27 cellular contexts compared by ENCODE assay signal in the genomic region with DNA sequence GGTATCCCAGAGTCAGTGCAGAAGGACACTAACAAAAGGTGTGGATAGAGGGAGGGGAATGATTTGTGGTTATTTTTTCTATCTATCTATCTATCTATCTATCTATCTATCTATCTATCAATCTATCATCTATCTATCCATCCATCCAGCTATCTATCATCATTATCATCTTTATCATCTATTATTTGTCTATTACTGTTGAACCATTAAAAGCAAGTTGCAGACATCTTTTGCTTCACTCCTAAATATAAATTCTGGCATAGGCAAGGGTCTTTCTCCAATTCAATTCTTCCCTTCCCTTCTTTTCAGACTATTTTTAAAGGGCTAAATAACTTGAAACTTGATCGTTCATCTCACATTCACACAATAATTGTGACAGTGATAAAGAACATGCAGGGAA. TPM values are rescaled to one million over a fixed set of nuclear protein-coding genes. Genes with fewer than 3 reads are reported as not detected.
A peak's percentile ranks its signal among the peaks of the same experiment; 100 is the strongest.
DNase-seq lines count a peak whose midpoint lies in the region; ATAC-seq and TF ChIP-seq lines count a peak whose summit lies in the region.
"Had no signal": no experiment of that assay in that cellular context is flagged by ENCODE, and none has a peak within 500 bp of the region (broad histone marks: within the 10 kb centered on the region; RNA-seq: fewer than 3 reads in every experiment).

No MANE protein-coding gene starts in this region.

- H2BK12ac ChIP-seq in neuronal stem cell (ENCODE audit: low read length) = no peak overlapping the region

- no peak overlapping the region for H3K4me2 ChIP-seq in neuronal stem cell (ENCODE audit: insufficient read depth, low read length, poor library complexity, severe bottlenecking)
- H3K4me2 ChIP-seq: A549, BLaER1 had no signal

- peaks cover 0 to 2% (median 0%) of the 10 kb centered on the region in 3 experiments for H3K27me3 ChIP-seq in neuronal stem cell (ENCODE audit: control insufficient read depth in 3 of 3, insufficient read depth in 3 of 3, low read depth in 1 of 3, low read length in 3 of 3)
- H3K27me3 ChIP-seq: BE2C, BLaER1 had no signal

- H3K4me1 ChIP-seq in HEK293 (ENCODE audit: control insufficient read depth, insufficient read depth, low read length) (no peaks in the 10 kb centered on the region), neuronal stem cell (ENCODE audit: control insufficient read depth in 2 of 2, insufficient read depth in 1 of 2, low read depth in 1 of 2, low read length in 2 of 2) (no peaks in the 10 kb centered on the region)
- H3K4me1 ChIP-seq: A549, BE2C, BLaER1 had no signal

- no peak overlapping the region for H2BK15ac ChIP-seq in neuronal stem cell (ENCODE audit: low read length)

- no peak overlapping the region for H2BK5ac ChIP-seq in neuronal stem cell (ENCODE audit: low read length)

- H3K23ac ChIP-seq in neuronal stem cell (ENCODE audit: low read depth, low read length, poor library complexity) = no peak overlapping the region

- no peak overlapping the region for H2BK120ac ChIP-seq in neuronal stem cell (ENCODE audit: low read depth, low read length)

- H3K4me3 ChIP-seq in HEK293 (ENCODE audit: low read depth, low read length) = no peak overlapping the region
- no peak overlapping the region for H3K4me3 ChIP-seq in neuronal stem cell (ENCODE audit: low read length in 2 of 2)
- H3K4me3 ChIP-seq: A549, BLaER1, GM12878 had no signal

- H3K18ac ChIP-seq in neuronal stem cell (ENCODE audit: low read length) = no peak overlapping the region

- H3K36me3 Mint-ChIP-seq in activated CD4-positive, alpha-beta memory T cell treated with anti-CD3 and anti-CD28 coated beads, Interleukin-2, amount 10 ng/mL, durations not matched to agents 7 days and 5 days (ENCODE audit: low read depth) = no peaks in the 10 kb centered on the region
- no peaks in the 10 kb centered on the region for H3K36me3 Mint-ChIP-seq in activated CD4-positive, alpha-beta memory T cell treated with anti-CD3 and anti-CD28 coated beads for 36 hours
- H3K36me3 Mint-ChIP-seq in activated T-helper 17 cell treated with anti-CD3 and anti-CD28 coated beads, Interleukin-2, amount 50 U/mL, for 72 hours (ENCODE audit: low read depth) = no peaks in the 10 kb centered on the region
- H3K36me3 Mint-ChIP-seq: CD14-positive monocyte; CD4-positive, alpha-beta memory T cell; CD4-positive, CD25-positive, alpha-beta regulatory T cell; CD8-positive, alpha-beta memory T cell had no signal

- no peak overlapping the region for H2AK5ac ChIP-seq in neuronal stem cell (ENCODE audit: low read depth, low read length)

- peaks cover 8% of the 10 kb centered on the region for H3K27me3 Mint-ChIP-seq in activated CD4-positive, alpha-beta memory T cell treated with anti-CD3 and anti-CD28 coated beads, Interleukin-2, amount 10 ng/mL, durations not matched to agents 7 days and 5 days
- H3K27me3 Mint-ChIP-seq in activated CD4-positive, alpha-beta memory T cell treated with anti-CD3 and anti-CD28 coated beads for 36 hours = peaks cover 4% of the 10 kb centered on the region
- no peaks in the 10 kb centered on the region for H3K27me3 Mint-ChIP-seq in activated T-helper 17 cell treated with anti-CD3 and anti-CD28 coated beads, Interleukin-2, amount 50 U/mL, for 72 hours

- no peak overlapping the region for H4K8ac ChIP-seq in neuronal stem cell (ENCODE audit: low read depth, low read length)

- no peak overlapping the region for H2AFZ ChIP-seq in neuronal stem cell (ENCODE audit: low read length)

- H4K91ac ChIP-seq in neuronal stem cell (ENCODE audit: low read depth, low read length, poor library complexity) = no peak overlapping the region

- H3K4me3 Mint-ChIP-seq in activated CD4-positive, alpha-beta memory T cell treated with anti-CD3 and anti-CD28 coated beads, Interleukin-2, amount 10 ng/mL, durations not matched to agents 7 days and 5 days = no peak overlapping the region
- H3K4me3 Mint-ChIP-seq in activated CD4-positive, alpha-beta memory T cell treated with anti-CD3 and anti-CD28 coated beads for 36 hours = no peak overlapping the region
- H3K4me3 Mint-ChIP-seq in activated T-helper 17 cell treated with anti-CD3 and anti-CD28 coated beads, Interleukin-2, amount 50 U/mL, for 72 hours = peak overlapping the region; percentile 51
- H3K4me3 Mint-ChIP-seq: CD14-positive monocyte; CD4-positive, CD25-positive, alpha-beta regulatory T cell; CD8-positive, alpha-beta memory T cell had no signal

- POLR2A ChIA-PET in activated CD4-positive, alpha-beta memory T cell treated with anti-CD3 and anti-CD28 coated beads, Interleukin-2, amount 10 ng/mL, durations not matched to agents 7 days and 5 days (lab: Charles Lee) = interaction anchor here (1.2 kb wide), 1 partner anchor 9 kb away, joined by 4 read pairs; no protein-coding TSS in a partner anchor
- POLR2A ChIA-PET in activated CD4-positive, alpha-beta memory T cell treated with anti-CD3 and anti-CD28 coated beads for 36 hours (lab: Charles Lee) = no interaction called here
- POLR2A ChIA-PET in HEK293 (lab: Yijun Ruan, JAX) = no interaction called here

- no peak for ATAC-seq in activated T-helper 17 cell treated with anti-CD3 and anti-CD28 coated beads, Interleukin-2, amount 50 U/mL, for 72 hours (replicated peaks)
- ATAC-seq: A549, GM12878 had no signal

- peaks cover 10% of the 10 kb centered on the region for H3K4me1 Mint-ChIP-seq in activated CD4-positive, alpha-beta memory T cell treated with anti-CD3 and anti-CD28 coated beads, Interleukin-2, amount 10 ng/mL, durations not matched to agents 7 days and 5 days
- peaks cover 6% of the 10 kb centered on the region for H3K4me1 Mint-ChIP-seq in activated CD4-positive, alpha-beta memory T cell treated with anti-CD3 and anti-CD28 coated beads for 36 hours (ENCODE audit: low read depth)
- H3K4me1 Mint-ChIP-seq in activated T-helper 17 cell treated with anti-CD3 and anti-CD28 coated beads, Interleukin-2, amount 50 U/mL, for 72 hours = peaks cover 15% of the 10 kb centered on the region
- H3K4me1 Mint-ChIP-seq: CD14-positive monocyte had no signal

- H3K27ac ChIP-seq in HEK293 (ENCODE audit: extremely low read depth, low read depth, low read length) (no peak overlapping the region), neuronal stem cell (replicated peaks; ENCODE audit: low read length) (no peak overlapping the region)
- H3K27ac ChIP-seq: 22Rv1, A549, BLaER1 had no signal

- H3K9ac ChIP-seq in neuronal stem cell (ENCODE audit: low read depth, low read length, poor library complexity) = no peak overlapping the region
- H3K9ac ChIP-seq: BLaER1 had no signal

- no CpG with 5 or more reads among the region's 1 CpG for WGBS in neuronal stem cell (ENCODE audit: extremely low coverage in 2 of 2, insufficient read length in 2 of 2, insufficient replicate concordance in 1 of 2), 2 donors

- TF ChIP-seq CTCF in HEK293 (tag by site-specific recombination; IDR thresholded peaks at IDR 0.05) = no peak

- peaks cover 8% of the 10 kb centered on the region for H3K9me3 Mint-ChIP-seq in activated CD4-positive, alpha-beta memory T cell treated with anti-CD3 and anti-CD28 coated beads, Interleukin-2, amount 10 ng/mL, durations not matched to agents 7 days and 5 days
- H3K9me3 Mint-ChIP-seq in activated CD4-positive, alpha-beta memory T cell treated with anti-CD3 and anti-CD28 coated beads for 36 hours = no peaks in the 10 kb centered on the region
- no peaks in the 10 kb centered on the region for H3K9me3 Mint-ChIP-seq in activated T-helper 17 cell treated with anti-CD3 and anti-CD28 coated beads, Interleukin-2, amount 50 U/mL, for 72 hours
- H3K9me3 Mint-ChIP-seq: CD8-positive, alpha-beta memory T cell had no signal

- intact Hi-C loops in activated CD4-positive, alpha-beta memory T cell treated with anti-CD3 and anti-CD28 coated beads for 36 hours (cut with micrococcal nuclease) = loop anchor here (10.0 kb wide), 1 partner anchor 377 kb away; no protein-coding TSS in a partner anchor

- no peak overlapping the region for H3K4ac ChIP-seq in neuronal stem cell (ENCODE audit: low read length)

- no peak for DNase-seq in activated CD4-positive, alpha-beta memory T cell treated with anti-CD3 and anti-CD28 coated beads, Interleukin-2, amount 10 ng/mL, durations not matched to agents 7 days and 5 days
- DNase-seq in activated CD4-positive, alpha-beta memory T cell treated with anti-CD3 and anti-CD28 coated beads for 36 hours = no peak
- DNase-seq in neuronal stem cell (ENCODE audit: low spot score) (no peak), islet precursor cell (no peak), AML-193 (lab: John Stamatoyannopoulos, UW) (no peak), NCI-H1436 treated with DMSO at 0.1 percent for 48 hours (lab: John Stamatoyannopoulos, UW) (no peak)
- DNase-seq: BE2C; C1 segment of cervical spinal cord; CD4-positive, CD25-positive, alpha-beta regulatory T cell; CD8-positive, alpha-beta memory T cell; COR-L47; DMS 273 treated with DMSO at 0.1 percent for 48 hours; DMS153; DMS79; DND-41; EL; GDM1 had no signal

- H3K36me3 ChIP-seq in HEK293 (ENCODE audit: control insufficient read depth in 2 of 2, insufficient read depth in 1 of 2, low read length in 2 of 2) (no peaks in the 10 kb centered on the region; a peak in 1 of 3 replicates), neuronal stem cell (replicated peaks in 1 of 2; ENCODE audit: control insufficient read depth in 2 of 2, insufficient read depth in 2 of 2, low read length in 2 of 2) (no peaks in the 10 kb centered on the region)
- H3K36me3 ChIP-seq: BE2C, BLaER1 had no signal

- H3K79me1 ChIP-seq in neuronal stem cell (ENCODE audit: low read depth, low read length) = no peaks in the 10 kb centered on the region

- CTCF ChIA-PET in activated CD4-positive, alpha-beta memory T cell treated with anti-CD3 and anti-CD28 coated beads, Interleukin-2, amount 10 ng/mL, durations not matched to agents 7 days and 5 days (lab: Charles Lee) = interaction anchor here (1.2 to 1.4 kb wide), 2 partner anchors 46 to 144 kb away, joined by 3 to 4 read pairs; no protein-coding TSS in a partner anchor
- CTCF ChIA-PET in activated CD4-positive, alpha-beta memory T cell treated with anti-CD3 and anti-CD28 coated beads for 36 hours (lab: Charles Lee) = interaction anchor here (1.1 to 1.4 kb wide), 4 partner anchors 67 to 365 kb away, joined by 3 to 5 read pairs (median 4); no protein-coding TSS in a partner anchor
- CTCF ChIA-PET in HEK293 (lab: Yijun Ruan, JAX) = interaction anchor here (0.7 to 5.0 kb wide), 8 partner anchors 10 to 365 kb away, joined by 3 to 58 read pairs (median 4); no protein-coding TSS in a partner anchor

- peak overlapping the region; percentile 38 for H3K14ac ChIP-seq in neuronal stem cell (ENCODE audit: low read length)

- peak overlapping the region; percentile 4 for H3K27ac Mint-ChIP-seq in activated CD4-positive, alpha-beta memory T cell treated with anti-CD3 and anti-CD28 coated beads, Interleukin-2, amount 10 ng/mL, durations not matched to agents 7 days and 5 days
- H3K27ac Mint-ChIP-seq in activated CD4-positive, alpha-beta memory T cell treated with anti-CD3 and anti-CD28 coated beads for 36 hours = no peak overlapping the region
- peak overlapping the region; percentile 92 for H3K27ac Mint-ChIP-seq in activated T-helper 17 cell treated with anti-CD3 and anti-CD28 coated beads, Interleukin-2, amount 50 U/mL, for 72 hours
- H3K27ac Mint-ChIP-seq: CD14-positive monocyte; CD4-positive, CD25-positive, alpha-beta regulatory T cell had no signal

- H3K9me3 ChIP-seq in HEK293 (ENCODE audit: control insufficient read depth, insufficient read depth, low read depth, low read length) (peaks cover 12% of the 10 kb centered on the region), neuronal stem cell (replicated peaks in 1 of 2; ENCODE audit: control insufficient read depth in 2 of 2, insufficient read depth in 1 of 2, low read depth in 1 of 2, low read length in 2 of 2) (no peaks in the 10 kb centered on the region)
- H3K9me3 ChIP-seq: BE2C, BLaER1 had no signal

RNA-seq across cellular contexts. Expression of a gene that starts 10.0 kb away (rescaled TPM):
- under 1 TPM; 0.70 to 0.71 TPM for total RNA-seq in activated CD4-positive, alpha-beta memory T cell treated with anti-CD3 and anti-CD28 coated beads, Interleukin-2, amount 10 ng/mL, durations not matched to agents 7 days and 5 days
- 1 to 10 TPM in 1 of 2 experiments, under 1 TPM in 1; 0.62 to 1.2 TPM for total RNA-seq in activated CD4-positive, alpha-beta memory T cell treated with anti-CD3 and anti-CD28 coated beads for 36 hours
- total RNA-seq in activated T-helper 17 cell treated with anti-CD3 and anti-CD28 coated beads, Interleukin-2, amount 50 U/mL, for 72 hours = 1 to 10 TPM in 1 of 2 donors, under 1 TPM in 1; 0.73 to 6.6 TPM
- polyA plus RNA-seq in neuronal stem cell (2013, experiment 1 of 2) = 0.03 TPM
- polyA plus RNA-seq in neuronal stem cell (2013, experiment 2 of 2) = 0.12 TPM
- total RNA-seq: A172; CD4-positive, CD25-positive, alpha-beta regulatory T cell; G401 had no signal
- polyA plus RNA-seq: CD8-positive, alpha-beta memory T cell had no signal

RNA-seq across cellular contexts. Expression of a gene that starts 14.9 kb away (rescaled TPM):
- total RNA-seq in activated CD4-positive, alpha-beta memory T cell treated with anti-CD3 and anti-CD28 coated beads, Interleukin-2, amount 10 ng/mL, durations not matched to agents 7 days and 5 days = 1 to 10 TPM; 6.5 to 6.8 TPM
- total RNA-seq in activated CD4-positive, alpha-beta memory T cell treated with anti-CD3 and anti-CD28 coated beads for 36 hours = 1 to 10 TPM; 5.2 to 8.1 TPM
- total RNA-seq in activated T-helper 17 cell treated with anti-CD3 and anti-CD28 coated beads, Interleukin-2, amount 50 U/mL, for 72 hours = 10 to 100 TPM in 1 of 2 donors, 1 to 10 TPM in 1; 7.7 to 12.3 TPM
- 4.2 TPM for polyA plus RNA-seq in neuronal stem cell (2013, experiment 1 of 2)
- polyA plus RNA-seq in neuronal stem cell (2013, experiment 2 of 2) = 4.7 TPM

RNA-seq across cellular contexts. Expression of a gene that starts 31.5 kb away (rescaled TPM):
- 10 to 100 TPM; 71.7 to 72.3 TPM for total RNA-seq in activated CD4-positive, alpha-beta memory T cell treated with anti-CD3 and anti-CD28 coated beads, Interleukin-2, amount 10 ng/mL, durations not matched to agents 7 days and 5 days
- 100 to 1,000 TPM; 120 to 130 TPM for total RNA-seq in activated CD4-positive, alpha-beta memory T cell treated with anti-CD3 and anti-CD28 coated beads for 36 hours
- 100 to 1,000 TPM; 116 to 385 TPM for total RNA-seq in activated T-helper 17 cell treated with anti-CD3 and anti-CD28 coated beads, Interleukin-2, amount 50 U/mL, for 72 hours
- polyA plus RNA-seq in neuronal stem cell (2013, experiment 1 of 2) = 0.20 TPM
- polyA plus RNA-seq in neuronal stem cell (2013, experiment 2 of 2) = 0.11 TPM

RNA-seq across cellular contexts. Expression of a gene that starts 57.5 kb away (rescaled TPM):
- 10 to 100 TPM; 58.1 to 64.6 TPM for total RNA-seq in activated CD4-positive, alpha-beta memory T cell treated with anti-CD3 and anti-CD28 coated beads, Interleukin-2, amount 10 ng/mL, durations not matched to agents 7 days and 5 days
- 10 to 100 TPM; 58.2 to 58.3 TPM for total RNA-seq in activated CD4-positive, alpha-beta memory T cell treated with anti-CD3 and anti-CD28 coated beads for 36 hours
- 100 to 1,000 TPM in 1 of 2 donors, 10 to 100 TPM in 1; 70.4 to 109 TPM for total RNA-seq in activated T-helper 17 cell treated with anti-CD3 and anti-CD28 coated beads, Interleukin-2, amount 50 U/mL, for 72 hours
- polyA plus RNA-seq in neuronal stem cell (2013, experiment 1 of 2) = 21.9 TPM
- polyA plus RNA-seq in neuronal stem cell (2013, experiment 2 of 2) = 20.9 TPM
